18 cellular contexts compared by ENCODE assay signal in genomic region chr12:12604790-12605189, GRCh38. TPM values are rescaled to one million over a fixed set of nuclear protein-coding genes. Genes with fewer than 3 reads are reported as not detected.
DNase-seq lines count a peak whose midpoint lies in the region; ATAC-seq and TF ChIP-seq lines count a peak whose summit lies in the region.
"Had no signal": no experiment of that assay in that cellular context is flagged by ENCODE, and none has a peak within 500 bp of the region (broad histone marks: within the 10 kb centered on the region; RNA-seq: fewer than 3 reads in every experiment).

No MANE protein-coding gene starts in this region.

- H2BK20ac ChIP-seq in H9 (ENCODE audit: low read depth, low read length, poor library complexity, severe bottlenecking): no peak overlapping the region

- no peak overlapping the region for H3K56ac ChIP-seq in H9 (ENCODE audit: insufficient read length, low read depth, low read length)

- no peak overlapping the region for H3T11ph ChIP-seq in H9 (ENCODE audit: low read length)

- H2BK120ac ChIP-seq in H9 (ENCODE audit: low read depth, low read length, poor library complexity, severe bottlenecking): no peak overlapping the region

- H3K9me3 ChIP-seq in H9 (ENCODE audit: control insufficient read depth, low read depth, low read length): no peaks in the 10 kb centered on the region
- H3K9me3 ChIP-seq: MG63, SJSA1 had no signal

- no peaks in the 10 kb centered on the region for H3K36me3 Mint-ChIP-seq in H9 (ENCODE audit: insufficient read depth in 1 of 3, low read depth in 3 of 3)
- H3K36me3 Mint-ChIP-seq in effector memory CD8-positive, alpha-beta T cell (ENCODE audit: insufficient read depth): no peaks in the 10 kb centered on the region

- H3K4me3 ChIP-seq in epithelial cell of esophagus (ENCODE audit: low read length) (no peak overlapping the region), skin epidermis (no peak overlapping the region)
- H3K4me3 ChIP-seq: MG63, SJSA1 had no signal

- no peak overlapping the region for H3K9ac ChIP-seq in H9 (ENCODE audit: extremely low read depth, insufficient read length, low read length)

- no peak overlapping the region for H2AFZ ChIP-seq in H9 (ENCODE audit: low read length)

- H4K8ac ChIP-seq in H9 (replicated peaks; ENCODE audit: insufficient read length, low read depth, low read length): no peak overlapping the region

- peaks cover 8% of the 10 kb centered on the region; the same call in 1 of the 2 replicates for H3K4me1 ChIP-seq in H9 (ENCODE audit: insufficient read depth, low read length)

- no peaks in the 10 kb centered on the region for H4K20me1 ChIP-seq in H9 (ENCODE audit: control insufficient read depth, insufficient read depth, insufficient read length)

- H2BK5ac ChIP-seq in H9 (ENCODE audit: insufficient read length, low read length): no peak overlapping the region

- no peaks in the 10 kb centered on the region; a peak in 1 of 5 replicates for H3K9me3 Mint-ChIP-seq in H9
- no peaks in the 10 kb centered on the region for H3K9me3 Mint-ChIP-seq in effector memory CD8-positive, alpha-beta T cell

- no peak overlapping the region for H3K14ac ChIP-seq in H9 (ENCODE audit: insufficient read depth, low read length)

- no peak overlapping the region for H3K4ac ChIP-seq in H9 (ENCODE audit: low read depth, low read length)

- H3K27me3 Mint-ChIP-seq in H9 (ENCODE audit: low read depth): no peaks in the 10 kb centered on the region
- H3K27me3 Mint-ChIP-seq in effector memory CD8-positive, alpha-beta T cell: peaks cover 11 to 13% of the 10 kb centered on the region in 2 donors

- no peak overlapping the region for H3K4me3 Mint-ChIP-seq in H9
- no peak overlapping the region for H3K4me3 Mint-ChIP-seq in effector memory CD8-positive, alpha-beta T cell

- peaks cover 21 to 29% of the 10 kb centered on the region in 2 experiments for H3K4me1 Mint-ChIP-seq in H9
- no peaks in the 10 kb centered on the region for H3K4me1 Mint-ChIP-seq in effector memory CD8-positive, alpha-beta T cell (ENCODE audit: low read depth in 2 of 2)

- no peak overlapping the region for H2BK12ac ChIP-seq in H9 (ENCODE audit: insufficient read length, low read depth, low read length)

- H3K27me3 ChIP-seq in H9 (ENCODE audit: insufficient read depth, low read length): no peaks in the 10 kb centered on the region
- H3K27me3 ChIP-seq: MG63, SJSA1 had no signal

- no peak overlapping the region for H3K4me2 ChIP-seq in H9 (ENCODE audit: insufficient read depth, insufficient read length, low read length)

- no peak overlapping the region for H3K27ac ChIP-seq in H9 (ENCODE audit: insufficient read length, low read depth, low read length)
- peak overlapping the region in 12 of 21 experiments; percentile 9 to 74 (median 44) for H3K27ac ChIP-seq in skin epidermis
- H3K27ac ChIP-seq: C4-2B, SJSA1 had no signal

- H4K91ac ChIP-seq in H9 (ENCODE audit: insufficient read length, low read depth, low read length): no peak overlapping the region

- TF ChIP-seq CTCF in H9 (conservative IDR thresholded peaks at IDR 0.05) (no peak), epithelial cell of esophagus (IDR thresholded peaks at IDR 0.05; ENCODE audit: insufficient read depth, low read depth, low read length, missing control alignments) (no peak)

- no peak overlapping the region for H2BK15ac ChIP-seq in H9 (ENCODE audit: low read depth, low read length)

- H3K79me2 ChIP-seq in H9 (ENCODE audit: insufficient read depth, low read length): no peaks in the 10 kb centered on the region

- no peak overlapping the region for H4K5ac ChIP-seq in H9 (ENCODE audit: insufficient read length, low read depth, low read length)

- H3K23me2 ChIP-seq in H9 (ENCODE audit: insufficient read length, low read depth, low read length, poor library complexity, severe bottlenecking): no peaks in the 10 kb centered on the region

- no peak overlapping the region for H3K23ac ChIP-seq in H9 (ENCODE audit: insufficient read length, low read depth, low read length)

- H2AK5ac ChIP-seq in H9 (ENCODE audit: insufficient read length, low read length): no peak overlapping the region

- peak overlapping the region in 2 of 3 experiments; percentile 16 to 28; a peak in 1 of 7 replicates for H3K27ac Mint-ChIP-seq in H9
- H3K27ac Mint-ChIP-seq in effector memory CD8-positive, alpha-beta T cell: no peak overlapping the region

- ATAC-seq in HG03521 (IDR thresholded peaks at IDR 0.05; ENCODE audit: unreplicated experiment): no peak
- ATAC-seq in effector memory CD8-positive, alpha-beta T cell (replicated peaks): no peak
- ATAC-seq: Right ventricle myocardium inferior had no signal

- DNase-seq in H9: no peak
- DNase-seq in epithelial cell of esophagus (ENCODE audit: low read depth): peak; percentile 75
- peak; percentile 14 for DNase-seq in islet precursor cell
- no peak for DNase-seq in effector memory CD8-positive, alpha-beta T cell
- no peak for DNase-seq in NCI-H1092 (lab: John Stamatoyannopoulos, UW)
- DNase-seq: DMS53, GDM1, MG63, NCI-H1417 treated with DMSO at 0.1 percent for 48 hours, NCI-H187, NCI-H446, NCI-H526, OCI-M1 had no signal

- no CpG with 5 or more reads among the region's 6 CpGs for WGBS in H9 (ENCODE audit: extremely low coverage, insufficient read length, low lambda C conversion rate)

- no peaks in the 10 kb centered on the region for H3K79me1 ChIP-seq in H9 (ENCODE audit: insufficient read depth, low read depth, low read length, poor library complexity, severe bottlenecking)

- no peak overlapping the region for H3K18ac ChIP-seq in H9 (ENCODE audit: insufficient read length, low read depth, low read length)

RNA-seq across cellular contexts. Expression of gene CREBL2, which starts 6.9 kb away (rescaled TPM):
- 18.1 and 18.3 TPM in 2 replicates for total RNA-seq in H9 (2021)

RNA-seq across cellular contexts. Expression of gene DUSP16, which starts 42.1 kb away (rescaled TPM):
- total RNA-seq in H9 (2021): 62.5 and 64.0 TPM in 2 replicates

Comparison
In these comparisons a context has a peak if more than half of its experiments do, and no peak if none do; other contexts are left out.
1. DNase-seq: peak in epithelial cell of esophagus (single experiment) and islet precursor cell (single experiment); none in H9 (single experiment), effector memory CD8-positive, alpha-beta T cell (0 of 3) and NCI-H1092 (single experiment).
2. H3K27ac Mint-ChIP-seq: peak in H9 (2 of 3); none in effector memory CD8-positive, alpha-beta T cell (0 of 2).